Comparison of ENCODE assay signal across 21 cellular contexts in the genomic region with DNA sequence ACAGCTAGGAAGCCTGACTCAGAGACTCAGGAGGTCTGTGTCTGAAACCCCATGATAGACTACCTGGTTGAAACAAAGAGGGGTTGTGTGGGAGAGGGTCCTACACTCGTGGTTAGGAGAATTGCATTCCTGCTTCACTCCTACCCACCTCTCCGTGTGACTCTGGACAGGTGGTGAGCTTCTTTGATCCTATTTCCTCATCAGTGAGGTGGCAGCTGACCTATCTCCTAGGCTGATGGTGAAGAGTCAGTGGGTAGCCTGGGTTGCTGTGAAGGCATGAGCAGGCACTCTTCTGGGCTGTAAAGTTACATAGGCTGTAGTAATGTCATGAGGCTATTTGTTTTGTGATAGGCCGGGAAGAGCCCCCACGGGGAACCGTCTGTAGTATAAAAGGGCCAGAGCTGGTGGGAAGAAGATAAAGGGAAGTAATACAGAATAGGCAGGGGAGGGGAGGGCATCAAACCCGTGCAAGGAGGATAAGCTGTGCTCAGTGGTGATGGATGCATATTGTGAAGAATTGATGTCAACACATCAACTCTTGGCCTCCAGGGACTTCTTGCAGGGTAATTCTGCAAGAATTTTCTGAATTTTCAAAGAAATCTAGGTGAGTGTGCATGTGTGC. TPM values are rescaled to one million over a fixed set of nuclear protein-coding genes. Genes with fewer than 3 reads are reported as not detected.
DNase-seq lines count a peak whose midpoint lies in the region; ATAC-seq and TF ChIP-seq lines count a peak whose summit lies in the region.
"Had no signal": no experiment of that assay in that cellular context is flagged by ENCODE, and none has a peak within 500 bp of the region (broad histone marks: within the 10 kb centered on the region; RNA-seq: fewer than 3 reads in every experiment).

No MANE protein-coding gene starts in this region.

- H3K9me3 Mint-ChIP-seq in stimulated activated naive CD8-positive, alpha-beta T cell treated with anti-CD3 and anti-CD28 coated beads, Interleukin-15, Interleukin-2, amounts not matched to agents 100 ng/mL and 50 ng/mL, for 24 hours, result no peaks in the 10 kb centered on the region
- H3K9me3 Mint-ChIP-seq: activated naive CD4-positive, alpha-beta T cell treated with anti-CD3 and anti-CD28 coated beads, Interleukin-2, amount 50 U/mL, for 24 hours; activated T-cell treated with anti-CD3 and anti-CD28 coated beads, Interleukin-2, amount 50 U/mL, for 4 hours had no signal

- no peak for TF ChIP-seq EP300 in esophagus muscularis mucosa (IDR thresholded peaks at IDR 0.05)

- H3K9me3 ChIP-seq in muscle layer of duodenum (ENCODE audit: control insufficient read depth in 1 of 2, low read length in 2 of 2), result peaks cover 0 to under 1% of the 10 kb centered on the region in 2 donors
- no peaks in the 10 kb centered on the region for H3K9me3 ChIP-seq in esophagus muscularis mucosa
- H3K9me3 ChIP-seq in prostate gland, result no peaks in the 10 kb centered on the region
- H3K9me3 ChIP-seq: lower lobe of right lung, vagina had no signal

- no peak overlapping the region for H3K4me3 ChIP-seq in muscle layer of duodenum (ENCODE audit: low read depth in 1 of 2, low read length in 2 of 2)
- no peak overlapping the region for H3K4me3 ChIP-seq in esophagus muscularis mucosa
- H3K4me3 ChIP-seq in prostate gland, result no peak overlapping the region
- H3K4me3 ChIP-seq: lower lobe of right lung, right atrium auricular region, SJSA1, vagina had no signal

- ATAC-seq in stimulated activated naive CD8-positive, alpha-beta T cell treated with anti-CD3 and anti-CD28 coated beads, Interleukin-15, Interleukin-2, amounts not matched to agents 100 U/mL and 50 U/mL, for 24 hours, result no peak
- no peak for ATAC-seq in GM18873 (IDR thresholded peaks at IDR 0.05; ENCODE audit: low FRiP score, unreplicated experiment)

- intact Hi-C loops in esophagus muscularis mucosa (cut with DNase I), result no loop called here
- intact Hi-C loops in prostate gland (cut with DNase I), result no loop called here

- H3K27ac ChIP-seq in muscle layer of duodenum (ENCODE audit: low read length), result peak overlapping the region; percentile 33
- peak overlapping the region in 2 of 4 donors; percentile 28 to 37 for H3K27ac ChIP-seq in esophagus muscularis mucosa (replicated peaks in 1 of 4)
- no peak overlapping the region for H3K27ac ChIP-seq in prostate gland
- H3K27ac ChIP-seq: lower lobe of right lung, SJSA1, vagina had no signal

- peak overlapping the region; percentile 34 for H3K27ac Mint-ChIP-seq in stimulated activated naive CD8-positive, alpha-beta T cell treated with anti-CD3 and anti-CD28 coated beads, Interleukin-15, Interleukin-2, amounts not matched to agents 100 ng/mL and 50 ng/mL, for 24 hours
- H3K27ac Mint-ChIP-seq: activated naive CD4-positive, alpha-beta T cell treated with anti-CD3 and anti-CD28 coated beads, Interleukin-2, amount 50 U/mL, for 24 hours had no signal

- WGBS in esophagus muscularis mucosa, result 58% methylated on average over 6 of the region's 6 CpGs
- 75% methylated on average over 6 of the region's 6 CpGs for WGBS in prostate gland

- TF ChIP-seq CTCF in esophagus muscularis mucosa (IDR thresholded peaks at IDR 0.05), result no peak
- TF ChIP-seq CTCF in prostate gland (IDR thresholded peaks at IDR 0.05), result no peak

- peaks cover 62% of the 10 kb centered on the region for H3K4me1 Mint-ChIP-seq in stimulated activated naive CD8-positive, alpha-beta T cell treated with anti-CD3 and anti-CD28 coated beads, Interleukin-15, Interleukin-2, amounts not matched to agents 100 ng/mL and 50 ng/mL, for 24 hours (ENCODE audit: low read depth)

- no peaks in the 10 kb centered on the region for H3K27me3 ChIP-seq in muscle layer of duodenum (ENCODE audit: low read depth, low read length)
- no peaks in the 10 kb centered on the region for H3K27me3 ChIP-seq in esophagus muscularis mucosa
- H3K27me3 ChIP-seq in prostate gland (replicated peaks; ENCODE audit: insufficient read depth), result no peaks in the 10 kb centered on the region
- H3K27me3 ChIP-seq: right atrium auricular region, SJSA1, vagina had no signal

- H3K36me3 Mint-ChIP-seq in stimulated activated naive CD8-positive, alpha-beta T cell treated with anti-CD3 and anti-CD28 coated beads, Interleukin-15, Interleukin-2, amounts not matched to agents 100 ng/mL and 50 ng/mL, for 24 hours (ENCODE audit: low read depth), result peaks cover 19% of the 10 kb centered on the region

- H3K4me3 Mint-ChIP-seq in stimulated activated naive CD8-positive, alpha-beta T cell treated with anti-CD3 and anti-CD28 coated beads, Interleukin-15, Interleukin-2, amounts not matched to agents 100 ng/mL and 50 ng/mL, for 24 hours, result no peak overlapping the region
- H3K4me3 Mint-ChIP-seq: activated naive CD4-positive, alpha-beta T cell treated with anti-CD3 and anti-CD28 coated beads, Interleukin-2, amount 50 U/mL, for 24 hours; activated T-cell treated with anti-CD3 and anti-CD28 coated beads, Interleukin-2, amount 50 U/mL, for 4 hours; brain had no signal

- DNase-seq in stimulated activated naive CD8-positive, alpha-beta T cell treated with anti-CD3 and anti-CD28 coated beads, Interleukin-15, Interleukin-2, amounts not matched to agents 100 U/mL and 50 U/mL, for 24 hours, result no peak
- DNase-seq in OCI-M1 (lab: John Stamatoyannopoulos, UW) (peak; percentile 24), pons (ENCODE audit: low spot score) (no peak), esophagus muscularis mucosa (ENCODE audit: extremely low spot score) (no peak), prostate gland (ENCODE audit: low spot score) (no peak)
- DNase-seq: activated T-cell treated with anti-CD3 and anti-CD28 coated beads, Interleukin-2, amount 50 U/mL, for 4 hours; dermis blood vessel endothelial cell; erythroblast; lower lobe of right lung; MV-4-11; NCI-H2029 treated with DMSO at 0.1 percent for 48 hours; NCI-H524; T1000 had no signal

- H3K4me1 ChIP-seq in muscle layer of duodenum (ENCODE audit: control insufficient read depth in 1 of 2, insufficient read depth in 2 of 2, low read length in 2 of 2) (peaks cover 20 to 60% of the 10 kb centered on the region in 2 donors), esophagus muscularis mucosa (peaks cover 75 to 92% (median 88%) of the 10 kb centered on the region in 4 donors), prostate gland (replicated peaks) (no peaks in the 10 kb centered on the region)
- H3K4me1 ChIP-seq: SJSA1 had no signal

- no peaks in the 10 kb centered on the region for H3K27me3 Mint-ChIP-seq in stimulated activated naive CD8-positive, alpha-beta T cell treated with anti-CD3 and anti-CD28 coated beads, Interleukin-15, Interleukin-2, amounts not matched to agents 100 ng/mL and 50 ng/mL, for 24 hours
- H3K27me3 Mint-ChIP-seq: activated naive CD4-positive, alpha-beta T cell treated with anti-CD3 and anti-CD28 coated beads, Interleukin-2, amount 50 U/mL, for 24 hours had no signal

- TF ChIP-seq POLR2A in esophagus muscularis mucosa (IDR thresholded peaks at IDR 0.05; ENCODE audit: low read depth) (no peak), prostate gland (IDR thresholded peaks at IDR 0.05) (no peak)

- peaks cover 0 to 6% of the 10 kb centered on the region in 2 donors for H3K36me3 ChIP-seq in muscle layer of duodenum (ENCODE audit: control insufficient read depth in 1 of 2, insufficient read depth in 2 of 2, low read length in 2 of 2)
- peaks cover 0 to 16% (median 0%) of the 10 kb centered on the region in 4 donors for H3K36me3 ChIP-seq in esophagus muscularis mucosa
- no peaks in the 10 kb centered on the region for H3K36me3 ChIP-seq in prostate gland
- H3K36me3 ChIP-seq: vagina had no signal

RNA-seq across cellular contexts. Expression of gene ATP6V1E2, which starts 20.8 kb away (rescaled TPM):
- total RNA-seq in esophagus muscularis mucosa (1 to 10 TPM; 3.6 to 7.5 (median 5.5) TPM), prostate gland (10 to 100 TPM; 16.5 to 23.5 TPM)

RNA-seq across cellular contexts. Expression of gene RHOQ, which starts 20.9 kb away (rescaled TPM):
- 100 to 1,000 TPM; 107 to 168 (median 142) TPM for total RNA-seq in esophagus muscularis mucosa
- total RNA-seq in prostate gland, result 10 to 100 TPM; 46.4 to 47.3 TPM

RNA-seq across cellular contexts. Expression of gene PIGF, which starts 53.6 kb away (rescaled TPM):
- 1 to 10 TPM; 5.2 to 8.3 (median 6.4) TPM for total RNA-seq in esophagus muscularis mucosa
- 10 to 100 TPM; 21.9 to 26.6 TPM for total RNA-seq in prostate gland

RNA-seq across cellular contexts. Expression of gene CRIPT, which starts 53.8 kb away (rescaled TPM):
- total RNA-seq in esophagus muscularis mucosa (10 to 100 TPM; 13.9 to 20.7 (median 18.3) TPM), prostate gland (10 to 100 TPM; 16.9 to 18.6 TPM)
